Comparison of ENCODE assay signal across 9 cellular contexts in the genomic region with DNA sequence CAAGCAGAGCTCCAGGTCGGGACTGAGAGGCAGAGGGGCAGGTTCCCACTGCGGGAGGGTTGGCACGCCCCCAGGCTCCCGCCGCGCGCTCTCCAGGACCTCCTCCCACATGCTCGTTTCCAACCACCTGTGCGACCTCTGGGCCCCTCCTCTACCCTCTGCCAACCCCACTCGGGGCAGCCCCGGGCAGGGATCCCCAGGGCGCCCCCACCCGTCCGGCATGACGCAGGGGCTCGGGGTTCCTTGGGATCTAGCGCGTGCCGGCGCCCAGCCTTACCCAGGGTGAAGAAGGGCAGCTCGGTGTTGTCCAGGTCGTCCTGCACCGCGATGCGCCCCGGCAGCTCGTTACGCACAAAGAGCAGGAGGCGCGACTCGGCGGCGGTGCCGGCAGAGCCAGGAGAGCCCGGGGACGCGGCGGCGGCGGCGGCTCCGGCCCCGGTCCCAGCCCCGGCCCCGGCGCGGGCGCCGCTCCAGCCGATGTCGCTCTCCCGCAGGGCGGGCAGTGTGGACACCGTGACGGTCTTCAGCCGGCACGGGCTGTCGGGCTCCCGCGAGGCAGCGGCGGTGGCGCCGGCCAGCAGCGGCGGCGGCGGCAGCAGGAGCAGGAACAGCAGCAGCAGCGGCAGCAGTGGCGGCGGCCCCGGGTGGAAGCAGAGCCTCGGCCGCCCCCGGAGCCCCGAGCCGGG. TPM values are rescaled to one million over a fixed set of nuclear protein-coding genes. Genes with fewer than 3 reads are reported as not detected.
DNase-seq lines count a peak whose midpoint lies in the region; ATAC-seq and TF ChIP-seq lines count a peak whose summit lies in the region.
"Had no signal": no experiment of that assay in that cellular context is flagged by ENCODE, and none has a peak within 500 bp of the region (broad histone marks: within the 10 kb centered on the region; RNA-seq: fewer than 3 reads in every experiment).

No MANE protein-coding gene starts in this region.

- H3K27ac Mint-ChIP-seq in HFFc6 = no peak overlapping the region
- H3K27ac Mint-ChIP-seq: IgD-negative memory B cell had no signal

- no peaks in the 10 kb centered on the region for H3K4me1 ChIP-seq in OCI-LY7 (ENCODE audit: insufficient read depth, low read length, poor library complexity, severe bottlenecking)

- no peaks in the 10 kb centered on the region for H3K4me1 Mint-ChIP-seq in HFFc6 (ENCODE audit: low read depth)

- no peaks in the 10 kb centered on the region for H3K36me3 ChIP-seq in OCI-LY7 (ENCODE audit: insufficient read depth, low read length)

- intact Hi-C loops in OCI-LY7 (cut with micrococcal nuclease; ENCODE audit: unreplicated experiment) = no loop called here

- no peak overlapping the region for H3K4me3 Mint-ChIP-seq in HFFc6

- CTCF ChIA-PET in OCI-LY7 (lab: Charles Lee; ENCODE audit: unreplicated experiment) = no interaction called here

- H3K4me3 ChIP-seq in foreskin fibroblast (ENCODE audit: low read depth in 1 of 2, low read length in 2 of 2) = peak overlapping the region; percentile 19 to 34
- no peak overlapping the region for H3K4me3 ChIP-seq in OCI-LY7 (ENCODE audit: low read depth, low read length, poor library complexity, severe bottlenecking)

- peaks cover 15% of the 10 kb centered on the region for H3K9me3 Mint-ChIP-seq in HFFc6
- H3K9me3 Mint-ChIP-seq: IgD-negative memory B cell had no signal

- H3K4me2 ChIP-seq in OCI-LY7 (ENCODE audit: low read length) = no peak overlapping the region

- H4K20me1 ChIP-seq in OCI-LY7 (ENCODE audit: insufficient read depth, low read length) = no peaks in the 10 kb centered on the region

- no peaks in the 10 kb centered on the region for H3K79me2 ChIP-seq in OCI-LY7 (ENCODE audit: insufficient read depth, low read depth, low read length)

- H3K9me2 ChIP-seq in OCI-LY7 (ENCODE audit: insufficient read depth, low read length) = no peaks in the 10 kb centered on the region

- ATAC-seq in HG03135 (IDR thresholded peaks at IDR 0.05; ENCODE audit: unreplicated experiment) (no peak), HG02973 (IDR thresholded peaks at IDR 0.05; ENCODE audit: unreplicated experiment) (no peak)

- no peak overlapping the region for H2AFZ ChIP-seq in OCI-LY7 (ENCODE audit: low read length)

- POLR2A ChIA-PET in OCI-LY7 (lab: Charles Lee) = interaction anchor here (0.9 kb wide), 1 partner anchor 10 kb away, joined by 3 read pairs; no protein-coding TSS in a partner anchor

- TF ChIP-seq CTCF in foreskin fibroblast (IDR thresholded peaks at IDR 0.05; ENCODE audit: low read depth, low read length) = no peak
- no peak for TF ChIP-seq CTCF in HFFc6 (IDR thresholded peaks at IDR 0.05)
- TF ChIP-seq CTCF in OCI-LY7 (conservative IDR thresholded peaks at IDR 0.05; ENCODE audit: low read length) = no peak

- H3K27me3 Mint-ChIP-seq in HFFc6 (ENCODE audit: insufficient read depth) = peaks cover 2% of the 10 kb centered on the region

- no peak overlapping the region for H3K27ac ChIP-seq in OCI-LY7 (ENCODE audit: low read depth, low read length, poor library complexity, severe bottlenecking)

- no peaks in the 10 kb centered on the region for H3K36me3 Mint-ChIP-seq in HFFc6 (ENCODE audit: low read depth)
- H3K36me3 Mint-ChIP-seq: IgD-negative memory B cell had no signal

- no TSS peak for BruUV-seq in OCI-LY7 (replicated peaks; lab: Mats Ljungman, UMichigan)

- H3K9me3 ChIP-seq in OCI-LY7 (ENCODE audit: low read length) = no peaks in the 10 kb centered on the region

- DNase-seq in ELF-1 (ENCODE audit: low read depth, low spot score) = peak; percentile 26
- peak; percentile 76 for DNase-seq in NCI-H2171 treated with DMSO at 0.1 percent for 48 hours (lab: John Stamatoyannopoulos, UW)
- DNase-seq in foreskin fibroblast = peak; percentile 6 to 37
- DNase-seq in occipital lobe (lab: John Stamatoyannopoulos, UW) = peak; percentile 41
- no peak for DNase-seq in HFFc6
- DNase-seq in OCI-LY7 (ENCODE audit: low spot score) = no peak

RNA-seq across cellular contexts. Expression of a gene that starts 0.5 kb away (rescaled TPM):
- 9.7 TPM for total RNA-seq in occipital lobe
- 1 to 10 TPM; 7.3 to 9.7 (median 8.3) TPM for total RNA-seq in HFFc6 (2021; fragmentation: NEBNext Ultra II Directional; extraction: Animal tissue kit (Norgen Biotek cat#: 25700))
- total RNA-seq in OCI-LY7 (2014; rRNA removed; shearing (Covaris generic)) = 0.88 and 1.7 TPM in 2 replicates
- total RNA-seq in OCI-LY7 (2022) = 4.2 and 4.8 TPM in 2 replicates

Comparison
In these comparisons a context has a peak if more than half of its experiments do, and no peak if none do; other contexts are left out.
1. DNase-seq: peak in ELF-1 (single experiment), NCI-H2171 treated with DMSO at 0.1 percent for 48 hours (single experiment), foreskin fibroblast (2 of 2) and occipital lobe (single experiment); none in HFFc6 (single experiment) and OCI-LY7 (single experiment).